12 cellular contexts compared by ENCODE assay signal in genomic region chr7:26857170-26857533, GRCh38. TPM values are rescaled to one million over a fixed set of nuclear protein-coding genes. Genes with fewer than 3 reads are reported as not detected.
DNase-seq lines count a peak whose midpoint lies in the region; ATAC-seq, FAIRE-seq and TF ChIP-seq lines count a peak whose summit lies in the region.
"Had no signal": no experiment of that assay in that cellular context is flagged by ENCODE, and none has a peak within 500 bp of the region (broad histone marks: within the 10 kb centered on the region; RNA-seq: fewer than 3 reads in every experiment).

No MANE protein-coding gene starts in this region.

- H4K20me1 ChIP-seq in H1 (replicated peaks in 1 of 2; ENCODE audit: control insufficient read depth in 1 of 2, insufficient read depth in 2 of 2, low read length in 2 of 2) = peaks cover 0 to 2% of the 10 kb centered on the region in 2 experiments

- no peak overlapping the region for H3K14ac ChIP-seq in H1 (ENCODE audit: insufficient read length)

- TF ChIP-seq RAD21 in H1 (IDR thresholded peaks at IDR 0.05 in 1 of 2, conservative IDR thresholded peaks at IDR 0.05 in 1 of 2; ENCODE audit: low read depth in 2 of 2, low read length in 2 of 2) = no peak

- H3K4me3 ChIP-seq in H1 (ENCODE audit: extremely low read depth in 1 of 4, insufficient read depth in 2 of 4, low read depth in 3 of 4, low read length in 4 of 4) = peak overlapping the region; percentile 9 to 49 (median 30); a peak in 5 of 8 replicates
- peak overlapping the region; percentile 56 to 67 for H3K4me3 ChIP-seq in mucosa of rectum (ENCODE audit: low read length in 2 of 2)
- H3K4me3 ChIP-seq in tibial nerve = peak overlapping the region; percentile 10 to 43 (median 24)
- H3K4me3 ChIP-seq: ovary had no signal

- DNase-seq in activated CD8-positive, alpha-beta T cell treated with anti-CD3 and anti-CD28 coated beads, Interleukin-2, amount 10 ng/mL, durations not matched to agents 7 days and 5 days = no peak
- DNase-seq in activated CD8-positive, alpha-beta T cell treated with anti-CD3 and anti-CD28 coated beads for 36 hours = no peak
- DNase-seq in H1 (ENCODE audit: low read depth in 1 of 2, low spot score in 2 of 2) = no peak
- DNase-seq in tibial nerve (ENCODE audit: low spot score in 2 of 2) = no peak
- DNase-seq in NCI-H69 (lab: John Stamatoyannopoulos, UW) = no peak
- DNase-seq in DMS53 (lab: John Stamatoyannopoulos, UW) = no peak
- DNase-seq: SIG-M5 had no signal

- H4K5ac ChIP-seq in H1 (ENCODE audit: insufficient read length, low read depth, low read length) = no peak overlapping the region

- no peak overlapping the region for H2BK12ac ChIP-seq in H1 (ENCODE audit: low read depth, low read length)

- peaks cover 6% of the 10 kb centered on the region for H3K23me2 ChIP-seq in H1 (ENCODE audit: low read depth, low read length)

- no peak overlapping the region for H2AK5ac ChIP-seq in H1 (ENCODE audit: low read depth, low read length)

- no peak overlapping the region for H2BK120ac ChIP-seq in H1 (replicated peaks; ENCODE audit: low read depth, low read length)

- H3K9ac ChIP-seq in H1 (replicated peaks in 1 of 4; ENCODE audit: extremely low read depth in 1 of 4, low read depth in 3 of 4, low read length in 3 of 4) (no peak overlapping the region), mucosa of rectum (ENCODE audit: low read depth in 1 of 2, low read length in 2 of 2) (peak overlapping the region; percentile 79 to 81)

- POLR2A ChIA-PET in activated CD8-positive, alpha-beta T cell treated with anti-CD3 and anti-CD28 coated beads, Interleukin-2, amount 10 ng/mL, durations not matched to agents 7 days and 5 days (lab: Charles Lee) = no interaction called here
- POLR2A ChIA-PET in activated CD8-positive, alpha-beta T cell treated with anti-CD3 and anti-CD28 coated beads for 36 hours (lab: Charles Lee) = no interaction called here
- POLR2A ChIA-PET in H1 (lab: Charles Lee; ENCODE audit: partially characterized antibody) = interaction anchor here (0.6 to 1.5 kb wide), 2 partner anchors 120 to 168 kb away, joined by 3 read pairs; no protein-coding TSS in a partner anchor

- 0 out of 2 replicates have a peak overlapping the region, but pooled peaks have one; percentile 44 for H2AFZ ChIP-seq in H1 (ENCODE audit: low read length)

- no peaks in the 10 kb centered on the region for H3K79me2 ChIP-seq in H1 (ENCODE audit: control insufficient read depth in 1 of 2, insufficient read depth in 2 of 2, low read length in 2 of 2)

- no peak overlapping the region for H3K4ac ChIP-seq in H1 (replicated peaks; ENCODE audit: insufficient read length, low read depth, low read length)

- peak; percentile 30 for ATAC-seq in activated CD8-positive, alpha-beta T cell treated with anti-CD3 and anti-CD28 coated beads, Interleukin-2, amount 10 ng/mL, durations not matched to agents 7 days and 5 days
- ATAC-seq in activated CD8-positive, alpha-beta T cell treated with anti-CD3 and anti-CD28 coated beads for 36 hours = no peak
- ATAC-seq in GM18909 (IDR thresholded peaks at IDR 0.05; ENCODE audit: poor library complexity, unreplicated experiment) = no peak

- H3K27me3 Mint-ChIP-seq in activated CD8-positive, alpha-beta T cell treated with anti-CD3 and anti-CD28 coated beads, Interleukin-2, amount 10 ng/mL, durations not matched to agents 7 days and 5 days (ENCODE audit: low read depth) = peaks cover 43% of the 10 kb centered on the region
- peaks cover 49% of the 10 kb centered on the region for H3K27me3 Mint-ChIP-seq in activated CD8-positive, alpha-beta T cell treated with anti-CD3 and anti-CD28 coated beads for 36 hours

- H2BK20ac ChIP-seq in H1 (ENCODE audit: low read length) = no peak overlapping the region

- no peak overlapping the region for H2BK5ac ChIP-seq in H1 (ENCODE audit: low read depth, low read length)

- peaks cover 2 to 15% (median 7%) of the 10 kb centered on the region in 4 experiments; a peak in 5 of 7 replicates for H3K4me1 ChIP-seq in H1 (replicated peaks in 1 of 4; ENCODE audit: control insufficient read depth in 3 of 4, insufficient read depth in 4 of 4, low read length in 3 of 4)
- H3K4me1 ChIP-seq in mucosa of rectum (ENCODE audit: control insufficient read depth in 2 of 2, insufficient read depth in 2 of 2, low read length in 2 of 2) = peaks cover 18 to 34% of the 10 kb centered on the region in 2 donors
- H3K4me1 ChIP-seq in tibial nerve = peaks cover 0 to 36% (median 3%) of the 10 kb centered on the region in 4 donors

- no peaks in the 10 kb centered on the region for H3K79me1 ChIP-seq in H1 (ENCODE audit: low read depth, low read length)

- TF ChIP-seq EP300 in H1 (IDR thresholded peaks at IDR 0.05; ENCODE audit: borderline replicate concordance in 1 of 2, low read depth in 2 of 2, low read length in 2 of 2) (no peak), tibial nerve (IDR thresholded peaks at IDR 0.05) (no peak)

- CTCF ChIA-PET in activated CD8-positive, alpha-beta T cell treated with anti-CD3 and anti-CD28 coated beads, Interleukin-2, amount 10 ng/mL, durations not matched to agents 7 days and 5 days (lab: Charles Lee) = interaction anchor here (0.7 kb wide), 1 partner anchor 304 kb away, joined by 3 read pairs; no protein-coding TSS in a partner anchor
- CTCF ChIA-PET in activated CD8-positive, alpha-beta T cell treated with anti-CD3 and anti-CD28 coated beads for 36 hours (lab: Charles Lee) = no interaction called here
- CTCF ChIA-PET in H1 (lab: Charles Lee; ENCODE audit: partially characterized antibody) = interaction anchor here (0.7 to 6.3 kb wide), 7 partner anchors 54 to 305 kb away, joined by 3 to 36 read pairs (median 4); partner anchors contain the start of genes HOXA1 and HOXA5

- no peaks in the 10 kb centered on the region for H3K36me3 Mint-ChIP-seq in activated CD8-positive, alpha-beta T cell treated with anti-CD3 and anti-CD28 coated beads, Interleukin-2, amount 10 ng/mL, durations not matched to agents 7 days and 5 days (ENCODE audit: low read depth)
- H3K36me3 Mint-ChIP-seq in activated CD8-positive, alpha-beta T cell treated with anti-CD3 and anti-CD28 coated beads for 36 hours (ENCODE audit: low read depth) = no peaks in the 10 kb centered on the region

- 7% methylated on average over 9 of the region's 9 CpGs; no CpG with 5 or more reads in 1 of the 2 experiments for WGBS in H1 (ENCODE audit: extremely low coverage in 1 of 2, insufficient coverage in 1 of 2, insufficient read length in 1 of 2, insufficient replicate concordance in 2 of 2, low coverage in 1 of 2, low lambda C conversion rate in 2 of 2, missing lambda C conversion rate in 1 of 2), 2 experiments
- WGBS in tibial nerve, 2 donors = 41 to 53% methylated on average over 9 of the region's 9 CpGs

- H3K9me3 ChIP-seq in H1 (ENCODE audit: insufficient read depth in 2 of 2, low read depth in 1 of 2, low read length in 1 of 2) (no peaks in the 10 kb centered on the region), mucosa of rectum (ENCODE audit: control insufficient read depth in 2 of 2, low read length in 2 of 2) (no peaks in the 10 kb centered on the region), tibial nerve (no peaks in the 10 kb centered on the region)
- H3K9me3 ChIP-seq: ovary had no signal

- H3K36me3 ChIP-seq in H1 (ENCODE audit: control insufficient read depth in 2 of 4, insufficient read depth in 4 of 4, low read length in 3 of 4) (no peaks in the 10 kb centered on the region), mucosa of rectum (ENCODE audit: control insufficient read depth in 2 of 2, insufficient read depth in 2 of 2, low read length in 2 of 2) (peaks cover 0 to 4% of the 10 kb centered on the region in 2 donors), tibial nerve (no peaks in the 10 kb centered on the region)
- H3K36me3 ChIP-seq: ovary had no signal

- no peak overlapping the region for H3K56ac ChIP-seq in H1 (replicated peaks; ENCODE audit: insufficient read length, low read depth, low read length)

- H3K27ac ChIP-seq in H1 (ENCODE audit: low read depth, low read length) (no peak overlapping the region), mucosa of rectum (ENCODE audit: low read depth in 2 of 2, low read length in 2 of 2) (peak overlapping the region; percentile 84 to 85), tibial nerve (peak overlapping the region; percentile 30 to 77 (median 51))
- H3K27ac ChIP-seq: 22Rv1 had no signal

- no peak for FAIRE-seq in H1 (lab: Jason Lieb, UNC)

- no peak overlapping the region for H4K8ac ChIP-seq in H1 (ENCODE audit: extremely low read depth, insufficient read depth, low read length)

- peaks cover 4% of the 10 kb centered on the region for H3K4me1 Mint-ChIP-seq in activated CD8-positive, alpha-beta T cell treated with anti-CD3 and anti-CD28 coated beads, Interleukin-2, amount 10 ng/mL, durations not matched to agents 7 days and 5 days (ENCODE audit: low read depth)
- H3K4me1 Mint-ChIP-seq in activated CD8-positive, alpha-beta T cell treated with anti-CD3 and anti-CD28 coated beads for 36 hours (ENCODE audit: low read depth) = peaks cover 7% of the 10 kb centered on the region

- H3K27me3 ChIP-seq in H1 (replicated peaks in 1 of 4; ENCODE audit: control insufficient read depth in 3 of 4, extremely low read depth in 1 of 4, insufficient read depth in 3 of 4, low read length in 3 of 4) (peaks cover 11 to 45% (median 24%) of the 10 kb centered on the region in 4 experiments), mucosa of rectum (ENCODE audit: control insufficient read depth in 2 of 2, insufficient read depth in 2 of 2, low read length in 2 of 2) (no peaks in the 10 kb centered on the region), tibial nerve (peaks cover 0 to 7% of the 10 kb centered on the region in 2 donors)
- H3K27me3 ChIP-seq: ovary had no signal

- H3K18ac ChIP-seq in H1 (ENCODE audit: extremely low read depth, low read length) = no peak overlapping the region

- peak overlapping the region; percentile 67 to 95 for H3K4me2 ChIP-seq in H1 (ENCODE audit: insufficient read depth in 1 of 2, low read depth in 2 of 2, low read length in 2 of 2)

- H4K91ac ChIP-seq in H1 (replicated peaks; ENCODE audit: insufficient read length, low read length) = no peak overlapping the region

- TF ChIP-seq POLR2A in H1 (IDR thresholded peaks at IDR 0.05; ENCODE audit: control extremely low read depth in 1 of 2, low read depth in 2 of 2, low read length in 2 of 2) (no peak), tibial nerve (IDR thresholded peaks at IDR 0.05) (no peak)

- no peak overlapping the region for H2BK15ac ChIP-seq in H1 (ENCODE audit: low read length)

- no peak overlapping the region for H3K27ac Mint-ChIP-seq in activated CD8-positive, alpha-beta T cell treated with anti-CD3 and anti-CD28 coated beads, Interleukin-2, amount 10 ng/mL, durations not matched to agents 7 days and 5 days
- no peak overlapping the region for H3K27ac Mint-ChIP-seq in activated CD8-positive, alpha-beta T cell treated with anti-CD3 and anti-CD28 coated beads for 36 hours
- H3K27ac Mint-ChIP-seq: activated CD4-positive, alpha-beta T cell treated with anti-CD3 and anti-CD28 coated beads, Interleukin-2, amount 10 ng/mL, durations not matched to agents 24 days and 14 days had no signal

- H3K23ac ChIP-seq in H1 (ENCODE audit: insufficient read length) = no peak overlapping the region

- no peak overlapping the region for H3K4me3 Mint-ChIP-seq in activated CD8-positive, alpha-beta T cell treated with anti-CD3 and anti-CD28 coated beads, Interleukin-2, amount 10 ng/mL, durations not matched to agents 7 days and 5 days
- H3K4me3 Mint-ChIP-seq in activated CD8-positive, alpha-beta T cell treated with anti-CD3 and anti-CD28 coated beads for 36 hours = no peak overlapping the region
- H3K4me3 Mint-ChIP-seq: activated CD4-positive, alpha-beta T cell treated with anti-CD3 and anti-CD28 coated beads, Interleukin-2, amount 10 ng/mL, durations not matched to agents 24 days and 14 days had no signal

- intact Hi-C loops in activated CD8-positive, alpha-beta T cell treated with anti-CD3 and anti-CD28 coated beads for 36 hours (cut with micrococcal nuclease) = no loop called here

- H3K9me3 Mint-ChIP-seq in activated CD8-positive, alpha-beta T cell treated with anti-CD3 and anti-CD28 coated beads, Interleukin-2, amount 10 ng/mL, durations not matched to agents 7 days and 5 days (ENCODE audit: insufficient read depth) = no peaks in the 10 kb centered on the region
- no peaks in the 10 kb centered on the region for H3K9me3 Mint-ChIP-seq in activated CD8-positive, alpha-beta T cell treated with anti-CD3 and anti-CD28 coated beads for 36 hours
- H3K9me3 Mint-ChIP-seq: activated CD4-positive, alpha-beta T cell treated with anti-CD3 and anti-CD28 coated beads, Interleukin-2, amount 10 ng/mL, durations not matched to agents 24 days and 14 days had no signal

- no peak for TF ChIP-seq CTCF in activated CD8-positive, alpha-beta T cell treated with anti-CD3 and anti-CD28 coated beads for 36 hours (IDR thresholded peaks at IDR 0.05)
- TF ChIP-seq CTCF in H1 (IDR thresholded peaks at IDR 0.05; ENCODE audit: control extremely low read depth in 1 of 3, insufficient read depth in 1 of 3, low read depth in 1 of 3, low read length in 3 of 3) (no peak), tibial nerve (IDR thresholded peaks at IDR 0.05) (no peak)

RNA-seq across cellular contexts. Expression of gene SKAP2, which starts 7.2 kb away (rescaled TPM):
- 10 to 100 TPM in 1 of 2 experiments, 1 to 10 TPM in 1; 9.7 to 12.5 TPM for total RNA-seq in activated CD8-positive, alpha-beta T cell treated with anti-CD3 and anti-CD28 coated beads, Interleukin-2, amount 10 ng/mL, durations not matched to agents 7 days and 5 days
- 1 to 10 TPM; 7.0 to 8.1 TPM for total RNA-seq in activated CD8-positive, alpha-beta T cell treated with anti-CD3 and anti-CD28 coated beads for 36 hours
- 5.1 and 5.3 TPM in 2 replicates for total RNA-seq in H1 (2021; fragmentation: NEBNext Ultra II Directional; extraction: Animal tissue kit (Norgen Biotek cat#: 25700))
- 0.25 and 0.53 TPM in 2 replicates for polyA plus RNA-seq in H1 (2011; rRNA removed)
- polyA plus RNA-seq in H1 (2011; cell fraction: cytosol; rRNA removed) = 0.88 TPM
- polyA plus RNA-seq in H1 (2011; cell fraction: nucleus; rRNA removed) = 1.2 TPM
- 1.2 to 2.4 TPM (median 1.6 TPM) in 4 replicates for polyA plus RNA-seq in H1 (2012, experiment 1 of 2)
- polyA plus RNA-seq in H1 (2012, experiment 2 of 2) = 0.41 TPM
- 5.3 TPM for polyA plus RNA-seq in H1 (2013, experiment 1 of 2)
- 4.4 TPM for polyA plus RNA-seq in H1 (2013, experiment 2 of 2)
- 1.2 and 2.2 TPM in 2 replicates for polyA minus RNA-seq in H1 (2011; rRNA and poly(A)+ RNA removed)
- 5.7 TPM for polyA minus RNA-seq in H1 (2011; cell fraction: cytosol; rRNA and poly(A)+ RNA removed)
- polyA minus RNA-seq in H1 (2011; cell fraction: nucleus; rRNA and poly(A)+ RNA removed) = 2.0 TPM
- total RNA-seq in tibial nerve = 10 to 100 TPM; 14.1 to 33.7 (median 27.6) TPM

Comparison
In these comparisons a context has a peak if more than half of its experiments do, and no peak if none do; other contexts are left out.
1. H3K9ac ChIP-seq: peak in mucosa of rectum (2 of 2); none in H1 (0 of 4).
2. Peak in every context shown above with its lines, with median percentiles within 50 percentile points of each other: H3K4me3 ChIP-seq.